Comparison of ENCODE assay signal across 10 cellular contexts in the genomic region with DNA sequence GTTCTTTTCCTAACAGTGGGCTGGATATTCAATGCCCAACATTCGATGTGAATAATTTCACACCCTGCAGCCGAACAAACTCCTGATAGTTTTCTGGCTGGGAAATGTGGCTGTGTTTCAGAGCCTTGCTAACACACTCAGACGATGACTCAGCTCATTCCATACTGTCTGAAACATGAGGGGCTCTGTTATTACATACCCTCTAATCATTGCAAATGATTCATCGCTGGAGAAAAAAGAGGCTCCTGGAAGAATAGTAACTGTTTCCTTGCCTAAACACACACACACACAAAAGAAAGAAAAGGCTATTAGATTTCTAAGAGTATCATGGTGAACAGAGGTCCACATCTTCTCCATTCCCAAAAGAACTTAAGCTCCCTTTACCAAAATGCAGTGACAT.
DNase-seq lines count a peak whose midpoint lies in the region; ATAC-seq and TF ChIP-seq lines count a peak whose summit lies in the region.
"Had no signal": no experiment of that assay in that cellular context is flagged by ENCODE, and none has a peak within 500 bp of the region (broad histone marks: within the 10 kb centered on the region; RNA-seq: fewer than 3 reads in every experiment).

No MANE protein-coding gene starts in this region.

- ATAC-seq in left lung (peak; percentile 69), HG02588 (IDR thresholded peaks at IDR 0.05; ENCODE audit: unreplicated experiment) (no peak), GM19395 (IDR thresholded peaks at IDR 0.05; ENCODE audit: unreplicated experiment) (no peak)

- H3K27me3 ChIP-seq in AG04450 (ENCODE audit: control insufficient read depth, insufficient read depth, low read length): no peaks in the 10 kb centered on the region
- no peaks in the 10 kb centered on the region for H3K27me3 ChIP-seq in HUES48 (ENCODE audit: control insufficient read depth, insufficient read depth, low read length)
- no peaks in the 10 kb centered on the region for H3K27me3 ChIP-seq in brain microvascular endothelial cell (replicated peaks)
- H3K27me3 ChIP-seq in left lung: no peaks in the 10 kb centered on the region

- no peak overlapping the region for H3K27ac Mint-ChIP-seq in nephron progenitor cell

- peaks cover 10% of the 10 kb centered on the region for H3K36me3 Mint-ChIP-seq in nephron progenitor cell (ENCODE audit: low read depth)

- no peaks in the 10 kb centered on the region for H3K9me3 Mint-ChIP-seq in nephron progenitor cell

- peaks cover 7% of the 10 kb centered on the region for H3K4me1 Mint-ChIP-seq in nephron progenitor cell

- H3K27me3 Mint-ChIP-seq in nephron progenitor cell (ENCODE audit: low read depth, poor library complexity): no peaks in the 10 kb centered on the region

- H3K9me3 ChIP-seq in AG04450 (ENCODE audit: control insufficient read depth, insufficient read depth, low read length): no peaks in the 10 kb centered on the region
- no peaks in the 10 kb centered on the region for H3K9me3 ChIP-seq in HUES48 (ENCODE audit: control insufficient read depth, insufficient read depth, low read length)
- no peaks in the 10 kb centered on the region for H3K9me3 ChIP-seq in left lung

- peaks cover 13% of the 10 kb centered on the region for H3K4me1 ChIP-seq in HUES48 (ENCODE audit: control insufficient read depth, insufficient read depth, low read length)
- H3K4me1 ChIP-seq in left lung: no peaks in the 10 kb centered on the region

- H3K4me3 ChIP-seq in AG04450 (ENCODE audit: low read depth, low read length) (peak overlapping the region; percentile 27), HUES48 (ENCODE audit: low read depth, low read length) (no peak overlapping the region), brain microvascular endothelial cell (ENCODE audit: low read depth, low read length) (no peak overlapping the region), left lung (no peak overlapping the region)

- CTCF ChIA-PET in AG04450 (lab: Charles Lee): interaction anchor here (1.2 kb wide), 1 partner anchor 9 kb away, joined by 4 read pairs; no protein-coding TSS in a partner anchor

- DNase-seq in AG04450 (ENCODE audit: low read depth, low spot score) (peak; percentile 87), brain microvascular endothelial cell (peak; percentile 97), left lung (no peak), LoVo (ENCODE audit: low spot score) (no peak), nephron progenitor cell (no peak)
- DNase-seq: NCI-H1092; stimulated activated CD4-positive, alpha-beta T cell treated with anti-CD3 and anti-CD28 coated beads, Interleukin-1b, Interleukin-23, amount 100 ng/mL, for 48 hours had no signal

- POLR2A ChIA-PET in AG04450 (lab: Yijun Ruan, JAX): interaction anchor here (0.6 to 1.2 kb wide), 2 partner anchors 41 to 49 kb away, joined by 3 read pairs; no protein-coding TSS in a partner anchor

- no peak overlapping the region for H3K9ac ChIP-seq in HUES48 (ENCODE audit: low read depth, low read length)

- H3K27ac ChIP-seq in AG04450 (ENCODE audit: low read depth, low read length) (peak overlapping the region; percentile 84), HUES48 (ENCODE audit: low read depth, low read length) (peak overlapping the region; percentile 51), brain microvascular endothelial cell (peak overlapping the region; percentile 94), left lung (peak overlapping the region in 1 of 2 donors; percentile 23)

- in situ Hi-C loops in brain microvascular endothelial cell (cut with HindIII; ENCODE audit: low pct_ligation_motif_present, low sequenced_read_pairs): no loop called here

- H3K36me3 ChIP-seq in HUES48 (ENCODE audit: control insufficient read depth, insufficient read depth, low read length): 0 out of 2 replicates have a peak, but pooled peaks cover 6% of the 10 kb centered on the region
- H3K36me3 ChIP-seq in brain microvascular endothelial cell (replicated peaks): no peaks in the 10 kb centered on the region
- H3K36me3 ChIP-seq in left lung: peaks cover 0 to 4% of the 10 kb centered on the region in 2 donors

- intact Hi-C loops in left lung (cut with DNase I): no loop called here

- TF ChIP-seq CTCF in AG04450 (IDR thresholded peaks at IDR 0.05; ENCODE audit: low read depth, low read length) (no peak), brain microvascular endothelial cell (IDR thresholded peaks at IDR 0.05; ENCODE audit: low read depth, low read length, missing control alignments) (no peak), left lung (IDR thresholded peaks at IDR 0.05) (no peak), nephron progenitor cell (IDR thresholded peaks at IDR 0.05) (no peak)

- H3K4me3 Mint-ChIP-seq in nephron progenitor cell: no peak overlapping the region

Comparison
In these comparisons a context has a peak if more than half of its experiments do, and no peak if none do; other contexts are left out.
1. DNase-seq: peak in AG04450 (single experiment) and brain microvascular endothelial cell (single experiment); none in left lung (0 of 2), LoVo (single experiment) and nephron progenitor cell (single experiment).